ENCODE assay signal across 10 cellular contexts in genomic region chr16:89361756-89362155, GRCh38.
DNase-seq lines count a peak whose midpoint lies in the region; ATAC-seq and TF ChIP-seq lines count a peak whose summit lies in the region.
"Had no signal": no experiment of that assay in that cellular context is flagged by ENCODE, and none has a peak within 500 bp of the region (broad histone marks: within the 10 kb centered on the region; RNA-seq: fewer than 3 reads in every experiment).

No MANE protein-coding gene starts in this region.

- H4K20me1 ChIP-seq in KMS-11 (ENCODE audit: insufficient read depth), result peaks cover 84% of the 10 kb centered on the region

- no peak overlapping the region for H4K91ac ChIP-seq in trophoblast cell (ENCODE audit: low read depth, low read length)

- no peaks in the 10 kb centered on the region for H3K9me3 Mint-ChIP-seq in Caco-2 (ENCODE audit: unreplicated experiment)
- no peaks in the 10 kb centered on the region for H3K9me3 Mint-ChIP-seq in dendritic cell treated with granulocyte-macrophage colony-stimulating factor and Interleukin-4, amounts not matched to agents 40 ng/mL and 50 ng/mL, for 4 days

- no peak overlapping the region for H4K12ac ChIP-seq in trophoblast cell (ENCODE audit: low read depth, low read length)

- H3K4ac ChIP-seq in trophoblast cell (ENCODE audit: low read depth, low read length), result peak overlapping the region; percentile 57

- H2AK5ac ChIP-seq in trophoblast cell (ENCODE audit: low read length), result no peak overlapping the region

- no peak overlapping the region for H3K4me3 ChIP-seq in Caco-2 (ENCODE audit: low read depth, low read length)
- H3K4me3 ChIP-seq in KMS-11 (IDR thresholded peaks at IDR 0.05; ENCODE audit: insufficient read depth, low read depth, low read length), result no peak overlapping the region
- H3K4me3 ChIP-seq in trophoblast cell (ENCODE audit: low read depth, low read length), result no peak overlapping the region
- H3K4me3 ChIP-seq in thyroid gland (replicated peaks in 1 of 3), result no peak overlapping the region
- H3K4me3 ChIP-seq: uterus had no signal

- H3K4me3 Mint-ChIP-seq in Caco-2 (ENCODE audit: unreplicated experiment), result no peak overlapping the region
- no peak overlapping the region for H3K4me3 Mint-ChIP-seq in dendritic cell treated with granulocyte-macrophage colony-stimulating factor and Interleukin-4, amounts not matched to agents 40 ng/mL and 50 ng/mL, for 4 days

- peak overlapping the region; percentile 27; the same call in 1 of the 2 replicates for H3K4me2 ChIP-seq in KMS-11
- H3K4me2 ChIP-seq in trophoblast cell (ENCODE audit: low read length), result no peak overlapping the region

- no CpG with 5 or more reads among the region's 4 CpGs for WGBS in trophoblast cell (ENCODE audit: extremely low coverage, insufficient coverage, insufficient read length)
- WGBS in thyroid gland, 2 donors, result 76% methylated on average over 4 of the region's 4 CpGs

- no peak overlapping the region for H4K8ac ChIP-seq in trophoblast cell (ENCODE audit: low read depth, low read length)

- H3K18ac ChIP-seq in trophoblast cell (ENCODE audit: low read length), result no peak overlapping the region

- no peak overlapping the region for H3K14ac ChIP-seq in trophoblast cell (ENCODE audit: low read length)

- H2BK12ac ChIP-seq in trophoblast cell (ENCODE audit: low read length), result no peak overlapping the region

- no peaks in the 10 kb centered on the region for H3K9me3 ChIP-seq in Caco-2
- no peaks in the 10 kb centered on the region for H3K9me3 ChIP-seq in trophoblast cell (ENCODE audit: insufficient read depth, low read depth, low read length)
- no peaks in the 10 kb centered on the region for H3K9me3 ChIP-seq in thyroid gland
- H3K9me3 ChIP-seq: uterus had no signal

- H3K79me2 ChIP-seq in KMS-11 (ENCODE audit: insufficient read depth, low read depth), result peaks cover 100% of the 10 kb centered on the region
- peaks cover 25% of the 10 kb centered on the region for H3K79me2 ChIP-seq in trophoblast cell (ENCODE audit: control insufficient read depth, insufficient read depth, low read length, poor library complexity)

- peaks cover 97% of the 10 kb centered on the region for H3K36me3 Mint-ChIP-seq in Caco-2 (ENCODE audit: insufficient read depth, unreplicated experiment)
- H3K36me3 Mint-ChIP-seq in dendritic cell treated with granulocyte-macrophage colony-stimulating factor and Interleukin-4, amounts not matched to agents 40 ng/mL and 50 ng/mL, for 4 days (ENCODE audit: low read depth), result peaks cover 31% of the 10 kb centered on the region

- H3K4me1 Mint-ChIP-seq in Caco-2 (ENCODE audit: low read depth, unreplicated experiment), result peaks cover 65% of the 10 kb centered on the region
- peaks cover 88% of the 10 kb centered on the region for H3K4me1 Mint-ChIP-seq in dendritic cell treated with granulocyte-macrophage colony-stimulating factor and Interleukin-4, amounts not matched to agents 40 ng/mL and 50 ng/mL, for 4 days (ENCODE audit: low read depth)

- POLR2A ChIA-PET in Caco-2 (lab: Charles Lee), result interaction anchor here (0.6 kb wide), 1 partner anchor 16 kb away, joined by 6 read pairs; no protein-coding TSS in a partner anchor

- H3K27ac Mint-ChIP-seq in Caco-2 (ENCODE audit: unreplicated experiment), result peak overlapping the region; percentile 68
- H3K27ac Mint-ChIP-seq in dendritic cell treated with granulocyte-macrophage colony-stimulating factor and Interleukin-4, amounts not matched to agents 40 ng/mL and 50 ng/mL, for 4 days, result peak overlapping the region; percentile 68

- H3K9ac ChIP-seq in KMS-11 (no peak overlapping the region), trophoblast cell (ENCODE audit: low read length) (no peak overlapping the region)

- no peak for TF ChIP-seq POLR2A in thyroid gland (IDR thresholded peaks at IDR 0.05)

- no peak overlapping the region for H2BK5ac ChIP-seq in trophoblast cell (ENCODE audit: low read depth, low read length, poor library complexity)

- no peak for DNase-seq in Caco-2
- no peak for DNase-seq in trophoblast cell
- DNase-seq in D341Med (ENCODE audit: low spot score), result no peak
- DNase-seq in COR-L47 (lab: John Stamatoyannopoulos, UW), result no peak
- no peak for DNase-seq in thyroid gland
- DNase-seq: NCI-H2171 treated with DMSO at 0.1 percent for 48 hours, uterus had no signal

- peaks cover 7% of the 10 kb centered on the region for H3K79me1 ChIP-seq in trophoblast cell (ENCODE audit: low read length)

- no peak overlapping the region for H3K23ac ChIP-seq in trophoblast cell (ENCODE audit: low read length)

- BruUV-seq in Caco-2 (replicated peaks; lab: Mats Ljungman, UMichigan), result no TSS peak

- ATAC-seq in GM18498 (IDR thresholded peaks at IDR 0.05; ENCODE audit: unreplicated experiment), result no peak

- no peaks in the 10 kb centered on the region for H3K27me3 Mint-ChIP-seq in Caco-2 (ENCODE audit: insufficient read depth, unreplicated experiment)
- no peaks in the 10 kb centered on the region for H3K27me3 Mint-ChIP-seq in dendritic cell treated with granulocyte-macrophage colony-stimulating factor and Interleukin-4, amounts not matched to agents 40 ng/mL and 50 ng/mL, for 4 days

- CTCF ChIA-PET in Caco-2 (lab: Charles Lee), result interaction anchor here (1.5 kb wide), 1 partner anchor 16 kb away, joined by 3 read pairs; no protein-coding TSS in a partner anchor

- H3K27ac ChIP-seq in KMS-11 (no peak overlapping the region), trophoblast cell (ENCODE audit: low read depth, low read length) (no peak overlapping the region), thyroid gland (peak overlapping the region in 1 of 3 donors; percentile 42)
- H3K27ac ChIP-seq: uterus had no signal

- H2AFZ ChIP-seq in KMS-11 (ENCODE audit: low read depth), result no peak overlapping the region
- H2AFZ ChIP-seq in trophoblast cell (ENCODE audit: insufficient read depth, low read length, poor library complexity), result no peak overlapping the region

- H3K36me3 ChIP-seq in Caco-2 (ENCODE audit: control insufficient read depth, insufficient read depth, low read length) (no peaks in the 10 kb centered on the region), KMS-11 (ENCODE audit: insufficient read depth) (no peaks in the 10 kb centered on the region), trophoblast cell (ENCODE audit: control insufficient read depth in 1 of 2, insufficient read depth in 2 of 2, low read length in 2 of 2) (peaks cover 6 to 12% of the 10 kb centered on the region in 2 experiments), thyroid gland (no peaks in the 10 kb centered on the region)
- H3K36me3 ChIP-seq: uterus had no signal

- intact Hi-C loops in Caco-2 (cut with micrococcal nuclease; ENCODE audit: unreplicated experiment) (no loop called here), thyroid gland (cut with DNase I) (no loop called here)
- intact Hi-C loops in dendritic cell treated with granulocyte-macrophage colony-stimulating factor and Interleukin-4, amounts not matched to agents 40 ng/mL and 50 ng/mL, for 4 days (cut with micrococcal nuclease), result no loop called here

- H2BK120ac ChIP-seq in trophoblast cell (ENCODE audit: insufficient read depth, low read length, poor library complexity), result no peak overlapping the region

- H3K27me3 ChIP-seq in Caco-2 (replicated peaks; ENCODE audit: control insufficient read depth, insufficient read depth, low read length) (no peaks in the 10 kb centered on the region), KMS-11 (ENCODE audit: insufficient read depth, low read depth) (no peaks in the 10 kb centered on the region), trophoblast cell (ENCODE audit: insufficient read depth, low read length) (no peaks in the 10 kb centered on the region), thyroid gland (no peaks in the 10 kb centered on the region)
- H3K27me3 ChIP-seq: uterus had no signal

- H3K4me1 ChIP-seq in Caco-2 (peaks cover 65% of the 10 kb centered on the region), KMS-11 (ENCODE audit: low read depth, poor library complexity, severe bottlenecking) (peaks cover 82% of the 10 kb centered on the region), trophoblast cell (ENCODE audit: control insufficient read depth in 1 of 2, insufficient read depth in 2 of 2, low read length in 2 of 2) (peaks cover 13 to 27% of the 10 kb centered on the region in 2 experiments), thyroid gland (peaks cover 53 to 63% of the 10 kb centered on the region in 2 donors)

- no peak for TF ChIP-seq CTCF in Caco-2 (IDR thresholded peaks at IDR 0.05; ENCODE audit: insufficient read depth in 1 of 2, low read depth in 1 of 2, low read length in 1 of 2, severe bottlenecking in 1 of 2, unreplicated experiment in 1 of 2)
- no peak for TF ChIP-seq CTCF in KMS-11 (conservative IDR thresholded peaks at IDR 0.05; ENCODE audit: low read depth, low read length)
- TF ChIP-seq CTCF in thyroid gland (IDR thresholded peaks at IDR 0.05), result no peak
